In the genomic region with DNA sequence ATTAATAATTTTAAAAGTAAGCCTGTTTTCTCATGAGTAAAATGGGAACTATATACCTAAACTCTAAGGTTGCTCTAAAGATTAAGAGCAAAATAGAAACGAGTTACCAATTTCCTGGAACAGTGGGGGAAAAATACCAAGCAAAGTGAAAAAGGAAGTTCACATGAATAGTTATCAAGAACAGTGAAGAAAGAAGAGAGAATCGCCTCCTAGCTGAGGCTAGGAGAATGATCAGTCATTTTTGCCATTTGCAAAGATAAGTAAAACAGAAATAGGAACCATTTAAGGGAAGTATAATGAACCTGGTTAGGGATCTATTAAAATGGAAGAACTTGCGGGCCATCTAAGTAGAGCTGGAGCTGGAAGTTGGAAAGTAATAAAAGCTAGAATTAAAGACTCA, we compare ENCODE assay signal across 9 cellular contexts. TPM values are rescaled to one million over a fixed set of nuclear protein-coding genes. Genes with fewer than 3 reads are reported as not detected.
A peak's percentile ranks its signal among the peaks of the same experiment; 100 is the strongest.
DNase-seq lines count a peak whose midpoint lies in the region; ATAC-seq and TF ChIP-seq lines count a peak whose summit lies in the region.
"Had no signal": no experiment of that assay in that cellular context is flagged by ENCODE, and none has a peak within 500 bp of the region (broad histone marks: within the 10 kb centered on the region; RNA-seq: fewer than 3 reads in every experiment).

No MANE protein-coding gene starts in this region.

- no peak overlapping the region for H3K27ac ChIP-seq in ascending aorta

- H3K36me3 ChIP-seq in ascending aorta, result no peaks in the 10 kb centered on the region

- H3K4me1 ChIP-seq in ascending aorta, result no peaks in the 10 kb centered on the region

- DNase-seq in SKM-1 treated with dmso at 0.1 percent for 144 hours (lab: John Stamatoyannopoulos, UW; ENCODE audit: unreplicated experiment), result peak; percentile 96
- peak; percentile 33 for DNase-seq in kidney tubule cell (ENCODE audit: low spot score)
- no peak for DNase-seq in hepatic stellate cell (ENCODE audit: low spot score)
- DNase-seq in ascending aorta (ENCODE audit: low spot score in 2 of 2), result no peak
- no peak for DNase-seq in Right ventricle myocardium inferior (ENCODE audit: missing footprints)
- DNase-seq: activated CD4-positive, alpha-beta T cell treated with anti-CD3 and anti-CD28 coated beads, Interleukin-2, amount 50 U/mL, for 1 hour had no signal

- ATAC-seq in GM18511 (IDR thresholded peaks at IDR 0.05; ENCODE audit: unreplicated experiment) (peak; percentile 78), HG02938 (IDR thresholded peaks at IDR 0.05; ENCODE audit: unreplicated experiment) (peak; percentile 58), HG02588 (IDR thresholded peaks at IDR 0.05; ENCODE audit: unreplicated experiment) (no peak), Right ventricle myocardium inferior (no peak)

- TF ChIP-seq CTCF in ascending aorta (IDR thresholded peaks at IDR 0.05), result no peak

- intact Hi-C loops in ascending aorta (cut with DNase I), result no loop called here
- intact Hi-C loops in Right ventricle myocardium inferior (cut with DNase I), result no loop called here

- H3K9me3 ChIP-seq in ascending aorta, result no peaks in the 10 kb centered on the region

- no peak overlapping the region for H3K4me3 ChIP-seq in ascending aorta

- no peaks in the 10 kb centered on the region for H3K27me3 ChIP-seq in ascending aorta

RNA-seq across cellular contexts. Expression of gene P4HA2, which starts 50.7 kb away (rescaled TPM):
- total RNA-seq in ascending aorta, result 22.6 TPM
- 88.7 TPM for total RNA-seq in Right ventricle myocardium inferior

Comparison
In these comparisons a context has a peak if more than half of its experiments do, and no peak if none do; other contexts are left out.
1. ATAC-seq: peak in GM18511 (single experiment) and HG02938 (single experiment); none in HG02588 (single experiment) and Right ventricle myocardium inferior (single experiment).
2. DNase-seq: peak in SKM-1 treated with dmso at 0.1 percent for 144 hours (single experiment) and kidney tubule cell (single experiment); none in hepatic stellate cell (single experiment), ascending aorta (0 of 2) and Right ventricle myocardium inferior (single experiment).